ENCODE assay signal across 23 cellular contexts in the genomic region with DNA sequence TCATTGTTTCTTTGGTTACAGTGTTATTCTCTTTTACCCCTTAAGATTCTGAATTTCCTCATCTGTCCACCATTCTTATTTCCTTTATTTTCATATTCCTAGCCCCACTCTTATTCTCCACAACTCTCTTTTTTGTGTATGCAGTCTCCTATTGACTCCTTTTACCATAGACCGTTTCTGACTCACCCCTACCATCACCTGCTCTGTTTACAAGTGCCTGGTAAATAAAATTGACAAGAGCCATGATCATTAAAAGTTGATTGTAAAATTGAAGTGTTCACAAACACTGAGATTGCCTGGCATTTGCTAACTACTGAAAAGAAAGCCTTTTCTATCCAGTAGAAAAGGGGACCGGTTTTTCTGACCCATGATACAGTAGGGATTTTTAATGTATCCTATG. TPM values are rescaled to one million over a fixed set of nuclear protein-coding genes. Genes with fewer than 3 reads are reported as not detected.
DNase-seq lines count a peak whose midpoint lies in the region; ATAC-seq and TF ChIP-seq lines count a peak whose summit lies in the region.
"Had no signal": no experiment of that assay in that cellular context is flagged by ENCODE, and none has a peak within 500 bp of the region (broad histone marks: within the 10 kb centered on the region; RNA-seq: fewer than 3 reads in every experiment).

No MANE protein-coding gene starts in this region.

- no TSS peak for BruUV-seq in Caco-2 (replicated peaks; lab: Mats Ljungman, UMichigan)

- H3F3A ChIP-seq in MM.1S (ENCODE audit: insufficient read depth, low read length): peaks cover 21% of the 10 kb centered on the region

- no peaks in the 10 kb centered on the region for H3K36me3 Mint-ChIP-seq in Caco-2 (ENCODE audit: insufficient read depth, unreplicated experiment)
- H3K36me3 Mint-ChIP-seq in natural killer cell treated with Interleukin-12 subunit alpha and Interleukin-12 subunit beta and Interleukin-15 and Interleukin-18, amount 100 ng/mL, for 72 hours: peaks cover 9% of the 10 kb centered on the region

- no peaks in the 10 kb centered on the region for H3K36me3 ChIP-seq in Caco-2 (ENCODE audit: control insufficient read depth, insufficient read depth, low read length)
- H3K36me3 ChIP-seq in MM.1S (replicated peaks; ENCODE audit: insufficient read depth, low read length): no peaks in the 10 kb centered on the region
- no peaks in the 10 kb centered on the region for H3K36me3 ChIP-seq in hepatocyte (replicated peaks; ENCODE audit: insufficient read depth, low read depth)
- H3K36me3 ChIP-seq: thoracic aorta had no signal

- CTCF ChIA-PET in Caco-2 (lab: Charles Lee): no interaction called here

- no peak for ATAC-seq in natural killer cell treated with Interleukin-12 subunit alpha and Interleukin-12 subunit beta and Interleukin-15 and Interleukin-18, amount 100 ng/mL, for 72 hours
- ATAC-seq in right cardiac atrium: no peak
- ATAC-seq: activated CD4-positive, CD25-positive, alpha-beta regulatory T cell treated with anti-CD3 and anti-CD28 coated beads, Interleukin-2, amount 50 U/mL, for 24 hours; activated T-cell treated with anti-CD3 and anti-CD28 coated beads, Interleukin-2, amount 50 U/mL, for 4 hours; naive thymus-derived CD8-positive, alpha-beta T cell had no signal

- H2AFZ ChIP-seq in MM.1S (ENCODE audit: low read length) (no peak overlapping the region), hepatocyte (no peak overlapping the region)
- H2AFZ ChIP-seq: parathyroid adenoma had no signal

- H3K79me2 ChIP-seq in MM.1S (ENCODE audit: low read length) (peaks cover 25% of the 10 kb centered on the region), hepatocyte (no peaks in the 10 kb centered on the region)
- H3K79me2 ChIP-seq: parathyroid adenoma had no signal

- H4K20me1 ChIP-seq in MM.1S (ENCODE audit: insufficient read depth, low read length): no peaks in the 10 kb centered on the region
- H4K20me1 ChIP-seq in hepatocyte (ENCODE audit: insufficient read depth, poor library complexity, severe bottlenecking): no peaks in the 10 kb centered on the region

- H3K27me3 ChIP-seq in Caco-2 (replicated peaks; ENCODE audit: control insufficient read depth, insufficient read depth, low read length): no peaks in the 10 kb centered on the region
- no peaks in the 10 kb centered on the region for H3K27me3 ChIP-seq in MM.1S (replicated peaks; ENCODE audit: insufficient read depth, low read length)
- no peaks in the 10 kb centered on the region for H3K27me3 ChIP-seq in hepatocyte
- no peaks in the 10 kb centered on the region for H3K27me3 ChIP-seq in right cardiac atrium (ENCODE audit: control insufficient read depth, insufficient read depth)
- H3K27me3 ChIP-seq: esophagus muscularis mucosa had no signal

- H3K27ac ChIP-seq in MM.1S (ENCODE audit: low read length): peak overlapping the region; percentile 89
- no peak overlapping the region for H3K27ac ChIP-seq in hepatocyte
- no peak overlapping the region for H3K27ac ChIP-seq in right cardiac atrium (ENCODE audit: low read length)
- H3K27ac ChIP-seq: esophagus muscularis mucosa, parathyroid adenoma, SK-N-MC, thoracic aorta had no signal

- H3K4me3 Mint-ChIP-seq in Caco-2 (ENCODE audit: unreplicated experiment): no peak overlapping the region
- H3K4me3 Mint-ChIP-seq in natural killer cell treated with Interleukin-12 subunit alpha and Interleukin-12 subunit beta and Interleukin-15 and Interleukin-18, amount 100 ng/mL, for 72 hours: no peak overlapping the region
- H3K4me3 Mint-ChIP-seq: activated naive CD4-positive, alpha-beta T cell treated with anti-CD3 and anti-CD28 coated beads, Interleukin-2, amount 10 ng/mL, durations not matched to agents 7 days and 5 days; activated T-cell treated with anti-CD3 and anti-CD28 coated beads, Interleukin-2, amount 50 U/mL, for 4 hours; naive thymus-derived CD8-positive, alpha-beta T cell had no signal

- intact Hi-C loops in Caco-2 (cut with micrococcal nuclease; ENCODE audit: unreplicated experiment): no loop called here
- intact Hi-C loops in right cardiac atrium (cut with DNase I): no loop called here

- H3K9me3 ChIP-seq in Caco-2: no peaks in the 10 kb centered on the region
- H3K9me3 ChIP-seq in MM.1S (replicated peaks; ENCODE audit: insufficient read depth, low read length): no peaks in the 10 kb centered on the region
- no peaks in the 10 kb centered on the region for H3K9me3 ChIP-seq in hepatocyte (ENCODE audit: low read depth)
- no peaks in the 10 kb centered on the region for H3K9me3 ChIP-seq in right cardiac atrium (ENCODE audit: control insufficient read depth, low read length)
- H3K9me3 ChIP-seq: esophagus muscularis mucosa, thoracic aorta had no signal

- H3K4me2 ChIP-seq in MM.1S (ENCODE audit: low read depth, low read length) (peak overlapping the region; percentile 76), hepatocyte (no peak overlapping the region)

- H3K4me3 ChIP-seq in Caco-2 (ENCODE audit: low read depth, low read length) (no peak overlapping the region), MM.1S (ENCODE audit: low read length) (peak overlapping the region; percentile 27), hepatocyte (no peak overlapping the region), right cardiac atrium (ENCODE audit: low read length) (no peak overlapping the region)
- H3K4me3 ChIP-seq: esophagus muscularis mucosa, SK-N-MC, thoracic aorta had no signal

- peaks cover 4% of the 10 kb centered on the region for H3K9me3 Mint-ChIP-seq in Caco-2 (ENCODE audit: unreplicated experiment)
- H3K9me3 Mint-ChIP-seq in natural killer cell treated with Interleukin-12 subunit alpha and Interleukin-12 subunit beta and Interleukin-15 and Interleukin-18, amount 100 ng/mL, for 72 hours: no peaks in the 10 kb centered on the region

- H3K27me3 Mint-ChIP-seq in Caco-2 (ENCODE audit: insufficient read depth, unreplicated experiment): no peaks in the 10 kb centered on the region
- H3K27me3 Mint-ChIP-seq in natural killer cell treated with Interleukin-12 subunit alpha and Interleukin-12 subunit beta and Interleukin-15 and Interleukin-18, amount 100 ng/mL, for 72 hours: no peaks in the 10 kb centered on the region
- H3K27me3 Mint-ChIP-seq: activated naive CD4-positive, alpha-beta T cell treated with anti-CD3 and anti-CD28 coated beads, Interleukin-2, amount 10 ng/mL, durations not matched to agents 7 days and 5 days; naive thymus-derived CD8-positive, alpha-beta T cell had no signal

- DNase-seq in Caco-2 (no peak), MM.1S (no peak), NCI-H2196 (lab: John Stamatoyannopoulos, UW; ENCODE audit: unreplicated experiment) (peak; percentile 41), SHP77 (lab: John Stamatoyannopoulos, UW) (peak; percentile 19 to 24), hepatocyte (ENCODE audit: low spot score) (no peak), NCI-H2171 (lab: John Stamatoyannopoulos, UW) (no peak), right cardiac atrium (no peak)
- no peak for DNase-seq in natural killer cell treated with Interleukin-12 subunit alpha and Interleukin-12 subunit beta and Interleukin-15 and Interleukin-18, amount 100 ng/mL, for 72 hours (ENCODE audit: low spot score)
- DNase-seq: ACHN; activated CD8-positive, alpha-beta memory T cell treated with anti-CD3 and anti-CD28 coated beads for 24 hours; activated naive CD4-positive, alpha-beta T cell treated with anti-CD3 and anti-CD28 coated beads, Interleukin-2, amount 10 ng/mL, durations not matched to agents 7 days and 5 days; activated T-cell treated with anti-CD3 and anti-CD28 coated beads, Interleukin-2, amount 50 U/mL, for 4 hours; C1 segment of cervical spinal cord; cerebellar nuclear complex; effector CD8-positive, alpha-beta T cell; mesendoderm; naive thymus-derived CD8-positive, alpha-beta T cell; NCI-H187 treated with DMSO at 0.1 percent for 48 hours had no signal

- H3K4me1 Mint-ChIP-seq in Caco-2 (ENCODE audit: low read depth, unreplicated experiment): peaks cover 18% of the 10 kb centered on the region
- peaks cover 0 to 3% of the 10 kb centered on the region in 2 donors for H3K4me1 Mint-ChIP-seq in natural killer cell treated with Interleukin-12 subunit alpha and Interleukin-12 subunit beta and Interleukin-15 and Interleukin-18, amount 100 ng/mL, for 72 hours (ENCODE audit: low read depth in 2 of 2)

- 90% methylated on average over 2 of the region's 2 CpGs for WGBS in hepatocyte (ENCODE audit: low lambda C conversion rate, missing lambda C conversion rate)
- 95% methylated on average over 2 of the region's 2 CpGs for WGBS in right cardiac atrium

- H3K27ac Mint-ChIP-seq in Caco-2 (ENCODE audit: unreplicated experiment): peak overlapping the region; percentile 65
- no peak overlapping the region for H3K27ac Mint-ChIP-seq in natural killer cell treated with Interleukin-12 subunit alpha and Interleukin-12 subunit beta and Interleukin-15 and Interleukin-18, amount 100 ng/mL, for 72 hours
- H3K27ac Mint-ChIP-seq: activated naive CD4-positive, alpha-beta T cell treated with anti-CD3 and anti-CD28 coated beads, Interleukin-2, amount 10 ng/mL, durations not matched to agents 7 days and 5 days had no signal

- peak overlapping the region; percentile 61 for H3K9ac ChIP-seq in MM.1S (ENCODE audit: low read length)
- H3K9ac ChIP-seq: parathyroid adenoma had no signal

- H3K4me1 ChIP-seq in Caco-2: peaks cover 5% of the 10 kb centered on the region
- H3K4me1 ChIP-seq in MM.1S (ENCODE audit: low read length): peaks cover 51% of the 10 kb centered on the region
- peaks cover 10% of the 10 kb centered on the region for H3K4me1 ChIP-seq in hepatocyte (ENCODE audit: insufficient read depth)
- peaks cover 2% of the 10 kb centered on the region for H3K4me1 ChIP-seq in right cardiac atrium (ENCODE audit: control insufficient read depth, insufficient read depth, low read length)
- H3K4me1 ChIP-seq: parathyroid adenoma had no signal

- H3K9me2 ChIP-seq in MM.1S (replicated peaks; ENCODE audit: insufficient read depth, low read length) (no peaks in the 10 kb centered on the region), hepatocyte (replicated peaks; ENCODE audit: insufficient read depth) (no peaks in the 10 kb centered on the region)

- TF ChIP-seq CTCF in Caco-2 (IDR thresholded peaks at IDR 0.05; ENCODE audit: insufficient read depth in 1 of 2, low read depth in 1 of 2, low read length in 1 of 2, severe bottlenecking in 1 of 2, unreplicated experiment in 1 of 2) (no peak), MM.1S (IDR thresholded peaks at IDR 0.05; ENCODE audit: low read length) (no peak), hepatocyte (IDR thresholded peaks at IDR 0.05; ENCODE audit: poor library complexity) (no peak)

- POLR2A ChIA-PET in Caco-2 (lab: Charles Lee): no interaction called here

RNA-seq across cellular contexts. Expression of gene MRPL1, which starts 54.4 kb away (rescaled TPM):
- total RNA-seq in Caco-2 (2022): 38.4 and 42.0 TPM in 2 replicates
- 27.2 and 32.3 TPM in 2 replicates for total RNA-seq in hepatocyte
- polyA plus RNA-seq in hepatocyte: 19.6 and 22.5 TPM in 2 replicates
- 10 to 100 TPM; 39.6 to 53.1 TPM for total RNA-seq in natural killer cell treated with Interleukin-12 subunit alpha and Interleukin-12 subunit beta and Interleukin-15 and Interleukin-18, amount 100 ng/mL, for 72 hours
- 10 to 100 TPM; 34.1 to 39.5 (median 38.3) TPM for total RNA-seq in right cardiac atrium
- 50.5 TPM for polyA plus RNA-seq in right cardiac atrium

Comparison
In these comparisons a context has a peak if more than half of its experiments do, and no peak if none do; other contexts are left out.
1. DNase-seq: peak in NCI-H2196 (single experiment) and SHP77 (2 of 2); none in Caco-2 (0 of 2), MM.1S (single experiment), hepatocyte (single experiment), NCI-H2171 (single experiment), natural killer cell treated with Interleukin-12 subunit alpha and Interleukin-12 subunit beta and Interleukin-15 and Interleukin-18, amount 100 ng/mL, for 72 hours (single experiment) and right cardiac atrium (0 of 3).